ENCODE assay signal across 1 cellular context in the genomic region with DNA sequence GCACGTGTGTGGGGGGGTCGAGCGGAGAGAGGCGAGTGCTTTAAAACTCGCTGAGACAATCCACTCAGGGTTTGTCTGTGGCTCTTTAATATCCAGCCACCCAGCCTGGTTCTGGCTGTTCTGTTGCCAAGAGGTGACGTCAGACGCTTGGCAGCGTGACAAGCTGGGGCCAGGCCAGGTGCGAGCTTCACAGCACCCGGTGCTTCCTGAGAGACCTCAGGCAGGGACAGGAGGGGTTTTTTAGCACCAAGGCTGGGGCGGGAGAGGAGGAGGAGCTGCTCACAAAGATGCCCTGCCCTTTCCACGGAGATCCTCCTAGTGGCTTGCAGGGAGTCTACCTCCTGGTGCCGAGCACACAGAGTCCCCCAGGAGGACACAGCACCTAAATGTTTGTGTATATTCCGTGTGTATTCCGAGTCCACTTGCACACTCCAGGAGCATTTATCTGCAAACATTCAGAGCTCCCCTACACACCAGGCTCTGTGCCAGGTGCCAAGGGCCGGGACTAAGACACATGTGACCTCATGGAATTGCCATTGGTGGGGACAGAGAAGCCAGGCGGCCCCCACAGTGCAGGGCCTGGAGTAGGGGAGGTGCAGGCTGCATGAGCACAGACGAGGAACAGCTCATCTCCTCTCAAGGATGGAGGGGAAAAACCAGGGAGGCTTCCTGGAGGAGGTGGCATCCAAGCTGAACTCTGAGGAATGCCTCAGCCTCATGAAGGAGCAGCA.
A peak's percentile ranks its signal among the peaks of the same experiment; 100 is the strongest.
TF ChIP-seq lines count a peak whose summit lies in the region.

No MANE protein-coding gene starts in this region.

TF ChIP-seq in HEK293, 187 proteins besides CTCF, POLR2A, EP300 and RAD21 (continued from another document and continues in another):
- TF ChIP-seq, protein P1, sequence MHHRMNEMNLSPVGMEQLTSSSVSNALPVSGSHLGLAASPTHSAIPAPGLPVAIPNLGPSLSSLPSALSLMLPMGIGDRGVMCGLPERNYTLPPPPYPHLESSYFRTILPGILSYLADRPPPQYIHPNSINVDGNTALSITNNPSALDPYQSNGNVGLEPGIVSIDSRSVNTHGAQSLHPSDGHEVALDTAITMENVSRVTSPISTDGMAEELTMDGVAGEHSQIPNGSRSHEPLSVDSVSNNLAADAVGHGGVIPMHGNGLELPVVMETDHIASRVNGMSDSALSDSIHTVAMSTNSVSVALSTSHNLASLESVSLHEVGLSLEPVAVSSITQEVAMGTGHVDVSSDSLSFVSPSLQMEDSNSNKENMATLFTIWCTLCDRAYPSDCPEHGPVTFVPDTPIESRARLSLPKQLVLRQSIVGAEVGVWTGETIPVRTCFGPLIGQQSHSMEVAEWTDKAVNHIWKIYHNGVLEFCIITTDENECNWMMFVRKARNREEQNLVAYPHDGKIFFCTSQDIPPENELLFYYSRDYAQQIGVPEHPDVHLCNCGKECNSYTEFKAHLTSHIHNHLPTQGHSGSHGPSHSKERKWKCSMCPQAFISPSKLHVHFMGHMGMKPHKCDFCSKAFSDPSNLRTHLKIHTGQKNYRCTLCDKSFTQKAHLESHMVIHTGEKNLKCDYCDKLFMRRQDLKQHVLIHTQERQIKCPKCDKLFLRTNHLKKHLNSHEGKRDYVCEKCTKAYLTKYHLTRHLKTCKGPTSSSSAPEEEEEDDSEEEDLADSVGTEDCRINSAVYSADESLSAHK (tag by site-specific recombination; IDR thresholded peaks at IDR 0.05) = no peak
- TF ChIP-seq TCF7L2 (IDR thresholded peaks at IDR 0.05; ENCODE audit: borderline replicate concordance, low read depth, low read length) = no peak
- TF ChIP-seq ZIC2 (tag by site-specific recombination; IDR thresholded peaks at IDR 0.05) = peak; percentile 94
- TF ChIP-seq, protein P2, sequence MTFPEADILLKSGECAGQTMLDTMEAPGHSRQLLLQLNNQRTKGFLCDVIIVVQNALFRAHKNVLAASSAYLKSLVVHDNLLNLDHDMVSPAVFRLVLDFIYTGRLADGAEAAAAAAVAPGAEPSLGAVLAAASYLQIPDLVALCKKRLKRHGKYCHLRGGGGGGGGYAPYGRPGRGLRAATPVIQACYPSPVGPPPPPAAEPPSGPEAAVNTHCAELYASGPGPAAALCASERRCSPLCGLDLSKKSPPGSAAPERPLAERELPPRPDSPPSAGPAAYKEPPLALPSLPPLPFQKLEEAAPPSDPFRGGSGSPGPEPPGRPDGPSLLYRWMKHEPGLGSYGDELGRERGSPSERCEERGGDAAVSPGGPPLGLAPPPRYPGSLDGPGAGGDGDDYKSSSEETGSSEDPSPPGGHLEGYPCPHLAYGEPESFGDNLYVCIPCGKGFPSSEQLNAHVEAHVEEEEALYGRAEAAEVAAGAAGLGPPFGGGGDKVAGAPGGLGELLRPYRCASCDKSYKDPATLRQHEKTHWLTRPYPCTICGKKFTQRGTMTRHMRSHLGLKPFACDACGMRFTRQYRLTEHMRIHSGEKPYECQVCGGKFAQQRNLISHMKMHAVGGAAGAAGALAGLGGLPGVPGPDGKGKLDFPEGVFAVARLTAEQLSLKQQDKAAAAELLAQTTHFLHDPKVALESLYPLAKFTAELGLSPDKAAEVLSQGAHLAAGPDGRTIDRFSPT (tag by site-specific recombination; IDR thresholded peaks at IDR 0.05) = no peak
- no peak for TF ChIP-seq ZNF169 (tag by site-specific recombination; IDR thresholded peaks at IDR 0.05)
- TF ChIP-seq SP7 (tag by site-specific recombination; IDR thresholded peaks at IDR 0.05) = peak; percentile 30
- TF ChIP-seq ZNF510 (tag by site-specific recombination; IDR thresholded peaks at IDR 0.05; ENCODE audit: insufficient replicate concordance) = no peak
- peak; percentile 100 for TF ChIP-seq ZBTB48 (tag by site-specific recombination; IDR thresholded peaks at IDR 0.05)
- no peak for TF ChIP-seq ZNF248 (tag by site-specific recombination; IDR thresholded peaks at IDR 0.05)
- TF ChIP-seq ZBTB21 (tag by site-specific recombination; IDR thresholded peaks at IDR 0.05) = peak; percentile 56
- no peak for TF ChIP-seq HOXA7 (CRISPR knock-in tag; IDR thresholded peaks at IDR 0.05; ENCODE audit: borderline replicate concordance)
- no peak for TF ChIP-seq BCL11A (tag by site-specific recombination; IDR thresholded peaks at IDR 0.05; ENCODE audit: low read depth)
- TF ChIP-seq ZNF544 (tag by site-specific recombination; IDR thresholded peaks at IDR 0.05) = no peak
- TF ChIP-seq, protein P3, sequence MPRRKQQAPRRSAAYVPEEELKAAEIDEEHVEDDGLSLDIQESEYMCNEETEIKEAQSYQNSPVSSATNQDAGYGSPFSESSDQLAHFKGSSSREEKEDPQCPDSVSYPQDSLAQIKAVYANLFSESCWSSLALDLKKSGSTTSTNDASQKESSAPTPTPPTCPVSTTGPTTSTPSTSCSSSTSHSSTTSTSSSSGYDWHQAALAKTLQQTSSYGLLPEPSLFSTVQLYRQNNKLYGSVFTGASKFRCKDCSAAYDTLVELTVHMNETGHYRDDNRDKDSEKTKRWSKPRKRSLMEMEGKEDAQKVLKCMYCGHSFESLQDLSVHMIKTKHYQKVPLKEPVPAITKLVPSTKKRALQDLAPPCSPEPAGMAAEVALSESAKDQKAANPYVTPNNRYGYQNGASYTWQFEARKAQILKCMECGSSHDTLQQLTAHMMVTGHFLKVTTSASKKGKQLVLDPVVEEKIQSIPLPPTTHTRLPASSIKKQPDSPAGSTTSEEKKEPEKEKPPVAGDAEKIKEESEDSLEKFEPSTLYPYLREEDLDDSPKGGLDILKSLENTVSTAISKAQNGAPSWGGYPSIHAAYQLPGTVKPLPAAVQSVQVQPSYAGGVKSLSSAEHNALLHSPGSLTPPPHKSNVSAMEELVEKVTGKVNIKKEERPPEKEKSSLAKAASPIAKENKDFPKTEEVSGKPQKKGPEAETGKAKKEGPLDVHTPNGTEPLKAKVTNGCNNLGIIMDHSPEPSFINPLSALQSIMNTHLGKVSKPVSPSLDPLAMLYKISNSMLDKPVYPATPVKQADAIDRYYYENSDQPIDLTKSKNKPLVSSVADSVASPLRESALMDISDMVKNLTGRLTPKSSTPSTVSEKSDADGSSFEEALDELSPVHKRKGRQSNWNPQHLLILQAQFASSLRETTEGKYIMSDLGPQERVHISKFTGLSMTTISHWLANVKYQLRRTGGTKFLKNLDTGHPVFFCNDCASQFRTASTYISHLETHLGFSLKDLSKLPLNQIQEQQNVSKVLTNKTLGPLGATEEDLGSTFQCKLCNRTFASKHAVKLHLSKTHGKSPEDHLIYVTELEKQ (tag by site-specific recombination; IDR thresholded peaks at IDR 0.05; ENCODE audit: borderline replicate concordance) = no peak
- no peak for TF ChIP-seq FEZF1 (tag by site-specific recombination; IDR thresholded peaks at IDR 0.05)
- TF ChIP-seq ZNF223 (tag by site-specific recombination; IDR thresholded peaks at IDR 0.05) = peak; percentile 89
- no peak for TF ChIP-seq ZNF776 (tag by site-specific recombination; IDR thresholded peaks at IDR 0.05; ENCODE audit: borderline replicate concordance)
- TF ChIP-seq ZFHX2 (tag by site-specific recombination; conservative IDR thresholded peaks at IDR 0.05) = no peak
- TF ChIP-seq, protein P4, sequence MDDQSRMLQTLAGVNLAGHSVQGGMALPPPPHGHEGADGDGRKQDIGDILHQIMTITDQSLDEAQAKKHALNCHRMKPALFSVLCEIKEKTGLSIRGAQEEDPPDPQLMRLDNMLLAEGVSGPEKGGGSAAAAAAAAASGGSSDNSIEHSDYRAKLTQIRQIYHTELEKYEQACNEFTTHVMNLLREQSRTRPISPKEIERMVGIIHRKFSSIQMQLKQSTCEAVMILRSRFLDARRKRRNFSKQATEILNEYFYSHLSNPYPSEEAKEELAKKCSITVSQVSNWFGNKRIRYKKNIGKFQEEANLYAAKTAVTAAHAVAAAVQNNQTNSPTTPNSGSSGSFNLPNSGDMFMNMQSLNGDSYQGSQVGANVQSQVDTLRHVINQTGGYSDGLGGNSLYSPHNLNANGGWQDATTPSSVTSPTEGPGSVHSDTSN (CRISPR knock-in tag; IDR thresholded peaks at IDR 0.05) = no peak
- TF ChIP-seq ZNF560 (tag by site-specific recombination; IDR thresholded peaks at IDR 0.05; ENCODE audit: borderline replicate concordance) = no peak
- no peak for TF ChIP-seq ZNF777 (tag by site-specific recombination; IDR thresholded peaks at IDR 0.05; ENCODE audit: borderline replicate concordance)
- TF ChIP-seq WT1 (tag by site-specific recombination; IDR thresholded peaks at IDR 0.05) = no peak
- TF ChIP-seq ZNF621 (tag by site-specific recombination; IDR thresholded peaks at IDR 0.05) = no peak
- peak; percentile 80 for TF ChIP-seq OSR2 (tag by site-specific recombination; IDR thresholded peaks at IDR 0.05)
- TF ChIP-seq ZNF24 (tag by site-specific recombination; IDR thresholded peaks at IDR 0.05) = 0 out of 2 replicates have a peak, but pooled peaks have one; percentile 21
- peak; percentile 54; the same call in 1 of the 2 replicates for TF ChIP-seq ZNF341 (tag by site-specific recombination; IDR thresholded peaks at IDR 0.05; ENCODE audit: low read depth)
- TF ChIP-seq ZNF157 (tag by site-specific recombination; IDR thresholded peaks at IDR 0.05) = no peak
- TF ChIP-seq ZSCAN23 (tag by site-specific recombination; IDR thresholded peaks at IDR 0.05) = no peak
- 0 out of 2 replicates have a peak, but pooled peaks have one; percentile 30 for TF ChIP-seq ZNF184 (tag by site-specific recombination; IDR thresholded peaks at IDR 0.05)
- TF ChIP-seq ZFP69B (tag by site-specific recombination; IDR thresholded peaks at IDR 0.05) = no peak
- TF ChIP-seq TRIM28 (IDR thresholded peaks at IDR 0.05; ENCODE audit: borderline replicate concordance, low read length) = no peak
- no peak for TF ChIP-seq GLI4 (tag by site-specific recombination; IDR thresholded peaks at IDR 0.05)
- TF ChIP-seq ZNF211 (tag by site-specific recombination; IDR thresholded peaks at IDR 0.05; ENCODE audit: low read depth) = no peak
- TF ChIP-seq SCRT2 (tag by site-specific recombination; IDR thresholded peaks at IDR 0.05) = no peak
- no peak for TF ChIP-seq ZXDB (tag by site-specific recombination; IDR thresholded peaks at IDR 0.05)
- no peak for TF ChIP-seq ZNF623 (tag by site-specific recombination; IDR thresholded peaks at IDR 0.05)
- TF ChIP-seq, protein P5, sequence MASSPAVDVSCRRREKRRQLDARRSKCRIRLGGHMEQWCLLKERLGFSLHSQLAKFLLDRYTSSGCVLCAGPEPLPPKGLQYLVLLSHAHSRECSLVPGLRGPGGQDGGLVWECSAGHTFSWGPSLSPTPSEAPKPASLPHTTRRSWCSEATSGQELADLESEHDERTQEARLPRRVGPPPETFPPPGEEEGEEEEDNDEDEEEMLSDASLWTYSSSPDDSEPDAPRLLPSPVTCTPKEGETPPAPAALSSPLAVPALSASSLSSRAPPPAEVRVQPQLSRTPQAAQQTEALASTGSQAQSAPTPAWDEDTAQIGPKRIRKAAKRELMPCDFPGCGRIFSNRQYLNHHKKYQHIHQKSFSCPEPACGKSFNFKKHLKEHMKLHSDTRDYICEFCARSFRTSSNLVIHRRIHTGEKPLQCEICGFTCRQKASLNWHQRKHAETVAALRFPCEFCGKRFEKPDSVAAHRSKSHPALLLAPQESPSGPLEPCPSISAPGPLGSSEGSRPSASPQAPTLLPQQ (tag by site-specific recombination; IDR thresholded peaks at IDR 0.05) = 0 out of 2 replicates have a peak, but pooled peaks have one; percentile 8
- no peak for TF ChIP-seq ZNF114 (tag by site-specific recombination; IDR thresholded peaks at IDR 0.05)
- TF ChIP-seq ZNF529 (tag by site-specific recombination; IDR thresholded peaks at IDR 0.05; ENCODE audit: insufficient replicate concordance) = no peak
- no peak for TF ChIP-seq ZNF311 (tag by site-specific recombination; IDR thresholded peaks at IDR 0.05; ENCODE audit: borderline replicate concordance)
- TF ChIP-seq ZNF175 (tag by site-specific recombination; IDR thresholded peaks at IDR 0.05) = no peak
- peak; percentile 64 for TF ChIP-seq ZEB2 (tag by site-specific recombination; IDR thresholded peaks at IDR 0.05)
- TF ChIP-seq ZSCAN30 (tag by site-specific recombination; IDR thresholded peaks at IDR 0.05) = no peak
- no peak for TF ChIP-seq ZNF335 (tag by site-specific recombination; conservative IDR thresholded peaks at IDR 0.05)
- TF ChIP-seq ZNF843 (tag by site-specific recombination; IDR thresholded peaks at IDR 0.05) = no peak
- TF ChIP-seq, protein P6, sequence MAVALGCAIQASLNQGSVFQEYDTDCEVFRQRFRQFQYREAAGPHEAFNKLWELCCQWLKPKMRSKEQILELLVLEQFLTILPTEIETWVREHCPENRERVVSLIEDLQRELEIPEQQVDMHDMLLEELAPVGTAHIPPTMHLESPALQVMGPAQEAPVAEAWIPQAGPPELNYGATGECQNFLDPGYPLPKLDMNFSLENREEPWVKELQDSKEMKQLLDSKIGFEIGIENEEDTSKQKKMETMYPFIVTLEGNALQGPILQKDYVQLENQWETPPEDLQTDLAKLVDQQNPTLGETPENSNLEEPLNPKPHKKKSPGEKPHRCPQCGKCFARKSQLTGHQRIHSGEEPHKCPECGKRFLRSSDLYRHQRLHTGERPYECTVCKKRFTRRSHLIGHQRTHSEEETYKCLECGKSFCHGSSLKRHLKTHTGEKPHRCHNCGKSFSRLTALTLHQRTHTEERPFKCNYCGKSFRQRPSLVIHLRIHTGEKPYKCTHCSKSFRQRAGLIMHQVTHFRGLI (tag by site-specific recombination; IDR thresholded peaks at IDR 0.05) = no peak
- peak; percentile 46; the same call in 1 of the 2 replicates for TF ChIP-seq GLIS2 (tag by site-specific recombination; IDR thresholded peaks at IDR 0.05)
- no peak for TF ChIP-seq ZNF121 (tag by site-specific recombination; IDR thresholded peaks at IDR 0.05)
- TF ChIP-seq OVOL3 (tag by site-specific recombination; IDR thresholded peaks at IDR 0.05) = no peak
- TF ChIP-seq ZNF501 (tag by site-specific recombination; IDR thresholded peaks at IDR 0.05) = no peak
